In genomic region chrX:154019633-154020499, GRCh38 we compare ENCODE assay signal across 2 cellular contexts.
TF ChIP-seq lines count a peak whose summit lies in the region.

TSS of gene IRAK1 (minus strand) at chrX:154019902. CDS start at chrX:154019812, 90 bp downstream.

TF ChIP-seq in HEK293, 187 proteins besides CTCF, POLR2A, EP300 and RAD21 (continued from another document and continues in another):
- peak; percentile 19 for TF ChIP-seq YY1 (tag by site-specific recombination; IDR thresholded peaks at IDR 0.05)
- TF ChIP-seq ZNF518A (tag by site-specific recombination; conservative IDR thresholded peaks at IDR 0.05; ENCODE audit: low read depth): no peak
- peak; percentile 11; the same call in 1 of the 2 replicates for TF ChIP-seq HIC1 (tag by site-specific recombination; IDR thresholded peaks at IDR 0.05)
- peak; percentile 14 for TF ChIP-seq ZBTB26 (tag by site-specific recombination; optimal IDR thresholded peaks at IDR 0.05)
- no peak for TF ChIP-seq ZNF174 (tag by site-specific recombination; IDR thresholded peaks at IDR 0.05)
- TF ChIP-seq ZNF501 (tag by site-specific recombination; IDR thresholded peaks at IDR 0.05): 0 out of 2 replicates have a peak, but pooled peaks have one; percentile 29
- no peak for TF ChIP-seq ZNF18 (tag by site-specific recombination; IDR thresholded peaks at IDR 0.05)
- no peak for TF ChIP-seq ZBTB1 (tag by site-specific recombination; IDR thresholded peaks at IDR 0.05)
- no peak for TF ChIP-seq ZNF768 (tag by site-specific recombination; IDR thresholded peaks at IDR 0.05)
- no peak for TF ChIP-seq ATF2 (tag by site-specific recombination; IDR thresholded peaks at IDR 0.05; ENCODE audit: low read depth)
- no peak for TF ChIP-seq ZNF791 (tag by site-specific recombination; IDR thresholded peaks at IDR 0.05)
- TF ChIP-seq ZNF561 (tag by site-specific recombination; IDR thresholded peaks at IDR 0.05; ENCODE audit: borderline replicate concordance): 0 out of 2 replicates have a peak, but pooled peaks have one; percentile 34

TF ChIP-seq in HepG2, 621 proteins besides CTCF, POLR2A, EP300 and RAD21 (continued from another document and continues in another):
- TF ChIP-seq AGO2 (optimal IDR thresholded peaks at IDR 0.05; ENCODE audit: low read depth, low read length) (peak; percentile 57), GABPB1 (CRISPR knock-in tag; IDR thresholded peaks at IDR 0.05) (peak; percentile 19; the same call in 1 of the 2 replicates), RBFOX2 (IDR thresholded peaks at IDR 0.05; ENCODE audit: low read depth, low read length) (peak; percentile 37; the same call in 1 of the 2 replicates), MAX (IDR thresholded peaks at IDR 0.05) (peak; percentile 54; the same call in 1 of the 2 replicates), PHF8 (CRISPR knock-in tag; IDR thresholded peaks at IDR 0.05) (peak; percentile 21; the same call in 1 of the 2 replicates), FOXP4 (CRISPR knock-in tag; IDR thresholded peaks at IDR 0.05) (no peak), ZNF687 (CRISPR knock-in tag; IDR thresholded peaks at IDR 0.05) (peak; percentile 9; the same call in 1 of the 2 replicates), ELF3 (CRISPR knock-in tag; IDR thresholded peaks at IDR 0.05) (0 out of 2 replicates have a peak, but pooled peaks have one; percentile 13), ZNF501 (CRISPR knock-in tag; IDR thresholded peaks at IDR 0.05) (no peak), UBTF (CRISPR knock-in tag; IDR thresholded peaks at IDR 0.05) (peak; percentile 38; the same call in 1 of the 2 replicates), ZFY (CRISPR knock-in tag; IDR thresholded peaks at IDR 0.05) (peak; percentile 61), HMGXB4 (CRISPR knock-in tag; IDR thresholded peaks at IDR 0.05; ENCODE audit: borderline replicate concordance in 1 of 2, low read depth in 1 of 2) (no peak), HOXA3 (CRISPR knock-in tag; IDR thresholded peaks at IDR 0.05) (peak; percentile 70), ZHX2 (IDR thresholded peaks at IDR 0.05; ENCODE audit: low read depth) (peak; percentile 59; the same call in 1 of the 2 replicates), ZHX2 (CRISPR knock-in tag; IDR thresholded peaks at IDR 0.05; ENCODE audit: borderline replicate concordance) (no peak), HNRNPL (IDR thresholded peaks at IDR 0.05; ENCODE audit: low read depth, low read length) (0 out of 2 replicates have a peak, but pooled peaks have one; percentile 24), ZNF891 (CRISPR knock-in tag; IDR thresholded peaks at IDR 0.05) (no peak), ZFP91 (CRISPR knock-in tag; IDR thresholded peaks at IDR 0.05; ENCODE audit: borderline replicate concordance) (0 out of 2 replicates have a peak, but pooled peaks have one; percentile 22), YY1 (IDR thresholded peaks at IDR 0.05; ENCODE audit: insufficient read depth, insufficient replicate concordance, low read depth, low read length) (peak; percentile 91), SAP130 (CRISPR knock-in tag; IDR thresholded peaks at IDR 0.05; ENCODE audit: low read depth) (peak; percentile 20; the same call in 1 of the 2 replicates), MYC (CRISPR knock-in tag; IDR thresholded peaks at IDR 0.05; ENCODE audit: borderline replicate concordance) (0 out of 2 replicates have a peak, but pooled peaks have one; percentile 14), KDM2A (CRISPR knock-in tag; IDR thresholded peaks at IDR 0.05; ENCODE audit: borderline replicate concordance, low read depth) (peak; percentile 60; the same call in 1 of the 2 replicates), ZBTB2 (CRISPR knock-in tag; IDR thresholded peaks at IDR 0.05; ENCODE audit: low read depth) (peak; percentile 47)
